ENCODE assay signal across 9 cellular contexts in the genomic region with DNA sequence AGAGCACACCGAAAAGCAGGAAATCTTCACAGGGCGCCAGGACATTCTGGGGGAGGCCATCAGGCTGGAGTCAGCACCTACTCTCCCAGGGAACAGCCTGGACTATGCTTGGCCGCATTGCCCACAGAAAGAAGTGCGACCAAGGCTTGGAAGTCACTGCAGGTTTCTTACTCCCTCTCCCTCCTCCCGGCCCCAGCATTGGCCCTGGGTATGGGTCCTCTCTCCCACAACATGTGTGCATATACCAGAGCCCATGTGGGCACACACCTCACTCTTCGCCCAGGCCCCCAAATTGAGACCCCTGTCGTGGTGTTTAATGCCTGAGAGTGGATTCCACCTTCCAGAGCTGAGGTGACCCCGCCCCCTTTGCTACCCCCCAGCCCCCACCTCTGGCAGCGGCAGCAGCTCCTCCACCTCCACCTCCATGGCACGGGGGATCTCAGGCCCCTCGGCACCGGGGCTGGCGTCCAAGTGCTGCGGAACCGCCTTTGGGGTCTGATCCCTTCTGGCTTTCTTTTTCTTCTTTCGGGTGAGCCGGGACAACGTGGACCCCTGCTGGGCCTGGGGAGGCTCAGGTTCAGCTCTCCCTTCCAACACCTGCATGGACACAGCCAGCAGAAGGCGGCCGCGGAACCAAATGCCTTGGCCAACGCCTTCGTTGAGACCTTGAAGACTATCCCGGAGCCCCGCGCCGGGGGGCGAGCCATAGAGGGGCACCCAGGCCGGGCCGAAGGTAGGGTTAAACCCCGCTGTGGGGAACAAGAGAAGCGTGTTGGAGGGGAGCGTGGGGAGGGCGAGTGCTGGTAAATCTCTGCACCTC. TPM values are rescaled to one million over a fixed set of nuclear protein-coding genes. Genes with fewer than 3 reads are reported as not detected.
DNase-seq lines count a peak whose midpoint lies in the region; ATAC-seq and TF ChIP-seq lines count a peak whose summit lies in the region.
"Had no signal": no experiment of that assay in that cellular context is flagged by ENCODE, and none has a peak within 500 bp of the region (broad histone marks: within the 10 kb centered on the region; RNA-seq: fewer than 3 reads in every experiment).

No MANE protein-coding gene starts in this region.

- peaks cover 5% of the 10 kb centered on the region for H3K27me3 ChIP-seq in CD8-positive, alpha-beta T cell (ENCODE audit: insufficient read depth, low read length)
- H3K27me3 ChIP-seq in iPS-18a (ENCODE audit: control insufficient read depth, insufficient read depth, low read length), result peaks cover 46% of the 10 kb centered on the region

- no peak overlapping the region for H3K27ac ChIP-seq in CD8-positive, alpha-beta T cell (ENCODE audit: low read depth, low read length)
- H3K27ac ChIP-seq in iPS-18a (ENCODE audit: low read length), result no peak overlapping the region

- H3K4me1 ChIP-seq in CD8-positive, alpha-beta T cell (ENCODE audit: insufficient read depth, low read length), result peaks cover 16% of the 10 kb centered on the region
- peaks cover 3% of the 10 kb centered on the region for H3K4me1 ChIP-seq in iPS-18a (ENCODE audit: control insufficient read depth, low read depth, low read length)

- ATAC-seq in CD8-positive, alpha-beta T cell, result no peak
- no peak for ATAC-seq in activated T-helper 17 cell treated with anti-CD3 and anti-CD28 coated beads, Interleukin-2, amount 50 U/mL, for 72 hours (replicated peaks)
- no peak for ATAC-seq in GM19467 (IDR thresholded peaks at IDR 0.05; ENCODE audit: unreplicated experiment)

- peaks cover 11% of the 10 kb centered on the region for H3K4me1 Mint-ChIP-seq in CD8-positive, alpha-beta T cell (ENCODE audit: low read depth)
- no peaks in the 10 kb centered on the region for H3K4me1 Mint-ChIP-seq in activated T-helper 17 cell treated with anti-CD3 and anti-CD28 coated beads, Interleukin-2, amount 50 U/mL, for 72 hours

- H3K9me3 ChIP-seq in CD8-positive, alpha-beta T cell (ENCODE audit: low read length), result no peaks in the 10 kb centered on the region
- H3K9me3 ChIP-seq in iPS-18a (ENCODE audit: control insufficient read depth, low read depth, low read length), result no peaks in the 10 kb centered on the region
- H3K9me3 ChIP-seq: HAP-1 had no signal

- TF ChIP-seq CTCF in CD8-positive, alpha-beta T cell (IDR thresholded peaks at IDR 0.05), result no peak
- no peak for TF ChIP-seq CTCF in retinal pigment epithelial cell (conservative IDR thresholded peaks at IDR 0.05; ENCODE audit: low read depth, low read length)

- H3K36me3 ChIP-seq in CD8-positive, alpha-beta T cell (ENCODE audit: insufficient read depth, low read length), result no peaks in the 10 kb centered on the region
- no peaks in the 10 kb centered on the region for H3K36me3 ChIP-seq in iPS-18a (ENCODE audit: control insufficient read depth, low read depth, low read length)
- H3K36me3 ChIP-seq: HAP-1 had no signal

- H3K27me3 Mint-ChIP-seq in CD8-positive, alpha-beta T cell (ENCODE audit: low read depth), result peaks cover 14% of the 10 kb centered on the region
- H3K27me3 Mint-ChIP-seq in activated T-helper 17 cell treated with anti-CD3 and anti-CD28 coated beads, Interleukin-2, amount 50 U/mL, for 72 hours, result peaks cover 12% of the 10 kb centered on the region

- H3K4me3 Mint-ChIP-seq in CD8-positive, alpha-beta T cell, result peak overlapping the region; percentile 82
- H3K4me3 Mint-ChIP-seq in activated T-helper 17 cell treated with anti-CD3 and anti-CD28 coated beads, Interleukin-2, amount 50 U/mL, for 72 hours, result peak overlapping the region; percentile 75

- no peaks in the 10 kb centered on the region for H3K9me3 Mint-ChIP-seq in CD8-positive, alpha-beta T cell
- H3K9me3 Mint-ChIP-seq in activated T-helper 17 cell treated with anti-CD3 and anti-CD28 coated beads, Interleukin-2, amount 50 U/mL, for 72 hours, result no peaks in the 10 kb centered on the region

- peak overlapping the region; percentile 58 for H3K4me3 ChIP-seq in CD8-positive, alpha-beta T cell (ENCODE audit: low read depth, low read length)
- H3K4me3 ChIP-seq in iPS-18a (ENCODE audit: low read length) (peak overlapping the region; percentile 64), retinal pigment epithelial cell (ENCODE audit: low read length) (peak overlapping the region; percentile 37)
- H3K4me3 ChIP-seq: HAP-1 had no signal

- no peaks in the 10 kb centered on the region for H3K36me3 Mint-ChIP-seq in CD8-positive, alpha-beta T cell
- no peaks in the 10 kb centered on the region for H3K36me3 Mint-ChIP-seq in activated T-helper 17 cell treated with anti-CD3 and anti-CD28 coated beads, Interleukin-2, amount 50 U/mL, for 72 hours (ENCODE audit: low read depth)

- no peak overlapping the region for H3K27ac Mint-ChIP-seq in CD8-positive, alpha-beta T cell
- H3K27ac Mint-ChIP-seq in activated T-helper 17 cell treated with anti-CD3 and anti-CD28 coated beads, Interleukin-2, amount 50 U/mL, for 72 hours, result no peak overlapping the region

- POLR2A ChIA-PET in CD8-positive, alpha-beta T cell (lab: Charles Lee), result interaction anchor here (1.1 to 2.4 kb wide), 4 partner anchors 16 to 141 kb away, joined by 3 to 8 read pairs (median 4); partner anchors contain the start of genes NFS1, RBM39, ROMO1 and SPAG4

- H3K9ac ChIP-seq in iPS-18a (ENCODE audit: low read length), result no peak overlapping the region

- CTCF ChIA-PET in CD8-positive, alpha-beta T cell (lab: Charles Lee), result interaction anchor here (1.1 to 1.9 kb wide), 6 partner anchors 17 to 284 kb away, joined by 3 to 14 read pairs (median 5); no protein-coding TSS in a partner anchor

- intact Hi-C loops in CD8-positive, alpha-beta T cell (cut with DNase I, micrococcal nuclease), result loop anchor here in 1 of 2 experiments (5.0 kb wide), 1 partner anchor 62 kb away; the partner anchor contains the start of genes CPNE1 and RBM12

- no peak for DNase-seq in CD8-positive, alpha-beta T cell
- no peak for DNase-seq in retinal pigment epithelial cell (ENCODE audit: low read depth)
- DNase-seq in SW480 (ENCODE audit: low spot score), result no peak
- DNase-seq in NCI-H1436 treated with DMSO at 0.1 percent for 48 hours (lab: John Stamatoyannopoulos, UW), result no peak
- no peak for DNase-seq in NCI-H2029 treated with DMSO at 0.1 percent for 48 hours (lab: John Stamatoyannopoulos, UW)

RNA-seq across cellular contexts. Expression of gene SPAG4, which starts 15.2 kb away (rescaled TPM):
- 10 to 100 TPM; 18.9 to 19.7 TPM for total RNA-seq in CD8-positive, alpha-beta T cell
- 10 to 100 TPM in 1 of 2 donors, 1 to 10 TPM in 1; 7.2 to 52.4 TPM for total RNA-seq in activated T-helper 17 cell treated with anti-CD3 and anti-CD28 coated beads, Interleukin-2, amount 50 U/mL, for 72 hours

RNA-seq across cellular contexts. Expression of gene ERGIC3, which starts 58.5 kb away (rescaled TPM):
- 100 to 1,000 TPM; 149 TPM for total RNA-seq in CD8-positive, alpha-beta T cell
- total RNA-seq in activated T-helper 17 cell treated with anti-CD3 and anti-CD28 coated beads, Interleukin-2, amount 50 U/mL, for 72 hours, result 100 to 1,000 TPM; 133 to 142 TPM
